ENCODE assay signal across 1 cellular context in the genomic region with DNA sequence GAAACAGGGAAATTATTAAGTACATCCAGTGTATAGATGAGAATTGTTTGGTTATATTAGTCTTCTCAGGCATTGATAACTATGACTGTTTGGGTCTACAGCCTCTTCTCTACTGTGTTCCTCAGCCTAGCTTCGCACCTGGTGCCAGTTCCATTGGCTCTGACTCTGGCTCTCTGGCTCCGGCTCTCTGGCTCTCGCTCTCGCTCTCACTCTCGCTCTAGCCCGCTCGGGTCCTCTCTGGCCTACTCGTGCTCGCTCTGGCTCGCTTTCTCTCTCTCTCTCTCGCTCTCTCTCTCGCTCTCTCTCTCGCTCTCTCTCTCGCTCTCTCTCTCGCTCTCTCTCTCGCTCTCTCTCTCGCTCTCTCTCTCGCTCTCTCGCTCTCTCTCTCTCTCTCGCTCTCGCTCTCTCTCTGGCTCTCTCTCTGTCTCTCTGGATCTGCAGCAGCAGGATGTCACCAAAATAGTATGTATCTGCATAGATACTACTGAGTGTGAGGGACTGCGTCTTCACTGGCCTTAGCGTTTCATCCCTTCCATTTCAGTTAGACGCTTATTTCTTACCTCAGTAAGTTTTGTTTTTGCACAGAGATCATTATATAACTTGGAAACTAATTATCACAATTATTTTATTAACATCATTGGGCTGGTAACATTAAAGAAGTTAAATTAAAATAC.
A peak's percentile ranks its signal among the peaks of the same experiment; 100 is the strongest.
TF ChIP-seq lines count a peak whose summit lies in the region.

No MANE protein-coding gene starts in this region.

TF ChIP-seq in H1, 55 proteins besides CTCF, POLR2A, EP300 and RAD21:
- TF ChIP-seq JUND (IDR thresholded peaks at IDR 0.05; ENCODE audit: low read length) (0 out of 2 replicates have a peak, but pooled peaks have one; percentile 45), GTF2F1 (IDR thresholded peaks at IDR 0.05; ENCODE audit: borderline replicate concordance, low read depth, low read length) (no peak), POLR2AphosphoS5 (IDR thresholded peaks at IDR 0.05; ENCODE audit: low read depth, low read length) (no peak), BCL11A (IDR thresholded peaks at IDR 0.05; ENCODE audit: low read depth in 2 of 2, low read length in 2 of 2) (no peak)
TF ChIP-seq in H1: peak in this region for 1.
